21 cellular contexts compared by ENCODE assay signal in genomic region chr1:109827986-109828385, GRCh38.
DNase-seq lines count a peak whose midpoint lies in the region; ATAC-seq and TF ChIP-seq lines count a peak whose summit lies in the region.
"Had no signal": no experiment of that assay in that cellular context is flagged by ENCODE, and none has a peak within 500 bp of the region (broad histone marks: within the 10 kb centered on the region; RNA-seq: fewer than 3 reads in every experiment).

No MANE protein-coding gene starts in this region.

- no peak overlapping the region for H3K14ac ChIP-seq in IMR-90 (replicated peaks; ENCODE audit: low read depth, low read length)

- no peak overlapping the region for H3K4me3 Mint-ChIP-seq in effector memory CD8-positive, alpha-beta T cell
- H3K4me3 Mint-ChIP-seq: CD8-positive, alpha-beta memory T cell; H9; IgD-negative memory B cell had no signal

- H2BK15ac ChIP-seq in IMR-90 (ENCODE audit: low read depth, low read length), result no peak overlapping the region

- DNase-seq in IMR-90 (no peak), left lobe of liver (ENCODE audit: low spot score) (peak; percentile 45), A172 (ENCODE audit: low spot score) (no peak)
- no peak for DNase-seq in effector memory CD8-positive, alpha-beta T cell
- DNase-seq: C1 segment of cervical spinal cord; CD8-positive, alpha-beta memory T cell; H9; Kasumi-1; NCI-H1105 treated with DMSO at 0.1 percent for 48 hours; NCI-H187; NCI-H2107; NCI-H2227 treated with DMSO at 0.1 percent for 48 hours; NCI-H510A treated with DMSO at 0.1 percent for 48 hours; NCI-H82; SIG-M5 had no signal

- H3K4me2 ChIP-seq in BLaER1 treated with 17β-estradiol and CSF1 and Interleukin-3, amounts not matched to agents 10 nM and 100 nM, result peak overlapping the region in 3 of 11 experiments; percentile 64 to 92 (median 84); a peak in 5 of 22 replicates
- H3K4me2 ChIP-seq in IMR-90 (ENCODE audit: low read depth, low read length), result no peak overlapping the region

- H3K4me3 ChIP-seq in BLaER1 treated with 17β-estradiol and CSF1 and Interleukin-3, amounts not matched to agents 10 nM and 100 nM, result no peak overlapping the region
- H3K4me3 ChIP-seq in IMR-90 (ENCODE audit: insufficient read depth, low read depth, low read length), result no peak overlapping the region
- no peak overlapping the region for H3K4me3 ChIP-seq in subcutaneous abdominal adipose tissue (ENCODE audit: low read depth in 1 of 5, low read length in 5 of 5)

- no peak overlapping the region for H2BK5ac ChIP-seq in IMR-90 (ENCODE audit: low read depth, low read length, poor library complexity, severe bottlenecking)

- H3K27ac ChIP-seq in BLaER1 treated with 17β-estradiol and CSF1 and Interleukin-3, amounts not matched to agents 10 nM and 100 nM, result peak overlapping the region in 7 of 11 experiments; percentile 40 to 100 (median 66); a peak in 10 of 22 replicates
- H3K27ac ChIP-seq in IMR-90 (ENCODE audit: insufficient read depth, low read length), result no peak overlapping the region
- peak overlapping the region; percentile 76 for H3K27ac ChIP-seq in subcutaneous abdominal adipose tissue (ENCODE audit: low read depth, low read length)
- H3K27ac ChIP-seq: RWPE1 had no signal

- H2AK5ac ChIP-seq in IMR-90 (ENCODE audit: low read depth, low read length), result peak overlapping the region; percentile 33; the same call in 1 of the 2 replicates

- no peak overlapping the region for H4K5ac ChIP-seq in IMR-90 (ENCODE audit: low read depth, low read length)

- H2AK9ac ChIP-seq in IMR-90 (replicated peaks; ENCODE audit: low read depth, low read length, poor library complexity), result no peak overlapping the region

- intact Hi-C loops in IMR-90 (cut with micrococcal nuclease), result loop anchor here (5.0 kb wide), 1 partner anchor 49 kb away; no protein-coding TSS in a partner anchor

- WGBS in IMR-90 (ENCODE audit: extremely low coverage in 2 of 2, insufficient read length in 1 of 2), 2 experiments, result 97% methylated on average over 7 of the region's 7 CpGs; no CpG with 5 or more reads in 1 of the 2 experiments

- no peak overlapping the region for H3K27ac Mint-ChIP-seq in effector memory CD8-positive, alpha-beta T cell
- H3K27ac Mint-ChIP-seq: CD8-positive, alpha-beta memory T cell; IgD-negative memory B cell had no signal

- peaks cover 7 to 20% (median 15%) of the 10 kb centered on the region in 11 experiments; a peak in 21 of 22 replicates for H3K9me3 ChIP-seq in BLaER1 treated with 17β-estradiol and CSF1 and Interleukin-3, amounts not matched to agents 10 nM and 100 nM (replicated peaks in 1 of 11)
- H3K9me3 ChIP-seq in IMR-90 (ENCODE audit: control insufficient read depth, insufficient read depth, low read length), result peaks cover 2% of the 10 kb centered on the region; the same call in 1 of the 2 replicates
- no peaks in the 10 kb centered on the region for H3K9me3 ChIP-seq in subcutaneous abdominal adipose tissue (ENCODE audit: control insufficient read depth in 5 of 5, low read length in 5 of 5)

- H3K56ac ChIP-seq in IMR-90 (ENCODE audit: extremely low read depth, insufficient read depth, low read length), result no peak overlapping the region

- H3K4me1 ChIP-seq in BLaER1 treated with 17β-estradiol and CSF1 and Interleukin-3, amounts not matched to agents 10 nM and 100 nM, result peaks cover 15 to 54% (median 45%) of the 10 kb centered on the region in 10 experiments
- H3K4me1 ChIP-seq in IMR-90 (ENCODE audit: control insufficient read depth, insufficient read depth, low read length), result peaks cover 18% of the 10 kb centered on the region
- peaks cover 9 to 57% (median 53%) of the 10 kb centered on the region in 5 donors for H3K4me1 ChIP-seq in subcutaneous abdominal adipose tissue (ENCODE audit: control insufficient read depth in 5 of 5, insufficient read depth in 5 of 5, low read length in 5 of 5)

- in situ Hi-C loops in IMR-90 (cut with MboI; ENCODE audit: low sequenced_read_pairs), result no loop called here

- TF ChIP-seq RAD21 in IMR-90 (IDR thresholded peaks at IDR 0.05; ENCODE audit: low read length), result no peak

- no peaks in the 10 kb centered on the region for H3K79me1 ChIP-seq in IMR-90 (ENCODE audit: low read depth in 1 of 2, low read length in 2 of 2)

- no peak overlapping the region for H3K9ac ChIP-seq in BLaER1 treated with 17β-estradiol and CSF1 and Interleukin-3, amounts not matched to agents 10 nM and 100 nM
- H3K9ac ChIP-seq in IMR-90 (ENCODE audit: low read depth, low read length) (no peak overlapping the region), subcutaneous abdominal adipose tissue (ENCODE audit: low read length in 5 of 5) (peak overlapping the region in 1 of 5 donors; percentile 14)

- H4K8ac ChIP-seq in IMR-90 (ENCODE audit: low read depth in 2 of 2, low read length in 2 of 2), result no peak overlapping the region

- no TSS peak for BruUV-seq in IMR-90 (replicated peaks; lab: Mats Ljungman, UMichigan)

- no peak overlapping the region for H3K23ac ChIP-seq in IMR-90 (ENCODE audit: low read depth, low read length)

- no peak for TF ChIP-seq CTCF in IMR-90 (conservative IDR thresholded peaks at IDR 0.05; ENCODE audit: low read depth, low read length)

- dilution Hi-C loops in IMR-90 (cut with HindIII; ENCODE audit: low sequenced_read_pairs, unreplicated experiment), result no loop called here

- H3K27me3 Mint-ChIP-seq in effector memory CD8-positive, alpha-beta T cell, result peaks cover 0 to 12% of the 10 kb centered on the region in 2 donors

- CTCF ChIA-PET in IMR-90 (lab: Yijun Ruan, JAX), result no interaction called here

- no peaks in the 10 kb centered on the region for H3K36me3 ChIP-seq in BLaER1 treated with 17β-estradiol and CSF1 and Interleukin-3, amounts not matched to agents 10 nM and 100 nM
- H3K36me3 ChIP-seq in IMR-90 (ENCODE audit: control insufficient read depth, insufficient read depth, low read length) (no peaks in the 10 kb centered on the region), subcutaneous abdominal adipose tissue (ENCODE audit: control insufficient read depth in 5 of 5, insufficient read depth in 5 of 5, low read length in 5 of 5) (no peaks in the 10 kb centered on the region)

- H2AFZ ChIP-seq in IMR-90 (replicated peaks; ENCODE audit: low read length, poor library complexity), result no peak overlapping the region

- peaks cover 0 to 2% of the 10 kb centered on the region in 2 donors for H3K9me3 Mint-ChIP-seq in effector memory CD8-positive, alpha-beta T cell

- POLR2A ChIA-PET in IMR-90 (lab: Charles Lee; ENCODE audit: unreplicated experiment), result no interaction called here

- peaks cover 19% of the 10 kb centered on the region for H3K9me1 ChIP-seq in IMR-90 (ENCODE audit: insufficient read depth, low read length)

- peak overlapping the region; percentile 14; the same call in 1 of the 2 replicates for H4K91ac ChIP-seq in IMR-90 (ENCODE audit: insufficient read depth, low read depth, low read length)

- no peak overlapping the region for H3K18ac ChIP-seq in IMR-90 (ENCODE audit: low read depth, low read length)

- H3K4ac ChIP-seq in IMR-90 (ENCODE audit: low read depth, low read length), result no peak overlapping the region

- no peaks in the 10 kb centered on the region for H3K36me3 Mint-ChIP-seq in effector memory CD8-positive, alpha-beta T cell (ENCODE audit: insufficient read depth)
- H3K36me3 Mint-ChIP-seq: IgD-negative memory B cell had no signal

- no peak for ATAC-seq in IMR-90 (ENCODE audit: low read depth)
- ATAC-seq in left lobe of liver, result peak; percentile 64
- no peak for ATAC-seq in GM21619 (IDR thresholded peaks at IDR 0.05; ENCODE audit: unreplicated experiment)
- no peak for ATAC-seq in effector memory CD8-positive, alpha-beta T cell (replicated peaks)
- ATAC-seq: SK-N-SH treated with all-trans-retinoic acid at 6 μM for 48 hours had no signal

- no peaks in the 10 kb centered on the region for H3K27me3 ChIP-seq in BLaER1 treated with 17β-estradiol and CSF1 and Interleukin-3, amounts not matched to agents 10 nM and 100 nM
- H3K27me3 ChIP-seq in IMR-90 (ENCODE audit: control insufficient read depth, insufficient read depth, low read length) (no peaks in the 10 kb centered on the region), subcutaneous abdominal adipose tissue (ENCODE audit: control insufficient read depth in 5 of 5, insufficient read depth in 4 of 5, low read length in 5 of 5) (no peaks in the 10 kb centered on the region)

- TF ChIP-seq POLR2A in IMR-90 (IDR thresholded peaks at IDR 0.05; ENCODE audit: low read depth, low read length), result no peak

- H3K4me1 Mint-ChIP-seq in effector memory CD8-positive, alpha-beta T cell (ENCODE audit: low read depth in 2 of 2), result peaks cover 16 to 20% of the 10 kb centered on the region in 2 donors

- H4K20me1 ChIP-seq in BLaER1 treated with 17β-estradiol and CSF1 and Interleukin-3, amounts not matched to agents 10 nM and 100 nM, result no peaks in the 10 kb centered on the region
- no peaks in the 10 kb centered on the region for H4K20me1 ChIP-seq in IMR-90 (ENCODE audit: insufficient read depth, low read length)

- peak overlapping the region; percentile 3 for H2BK20ac ChIP-seq in IMR-90 (ENCODE audit: low read depth, low read length)

- H2BK120ac ChIP-seq in IMR-90 (ENCODE audit: low read depth, low read length), result peak overlapping the region; percentile 5; the same call in 1 of the 2 replicates

TF ChIP-seq in IMR-90, 13 proteins besides CTCF, POLR2A, EP300 and RAD21 (continues in another document):
- no peak for TF ChIP-seq NFE2L2 (IDR thresholded peaks at IDR 0.05; ENCODE audit: low read depth, low read length)
- no peak for TF ChIP-seq MXI1 (IDR thresholded peaks at IDR 0.05; ENCODE audit: borderline replicate concordance, low read depth, low read length)
- TF ChIP-seq MAZ (IDR thresholded peaks at IDR 0.05; ENCODE audit: borderline replicate concordance, low read depth, low read length), result no peak
- no peak for TF ChIP-seq CEBPB (IDR thresholded peaks at IDR 0.05; ENCODE audit: low read depth, low read length)
- no peak for TF ChIP-seq SMC3 (IDR thresholded peaks at IDR 0.05; ENCODE audit: low read depth, low read length)
- no peak for TF ChIP-seq ELK1 (IDR thresholded peaks at IDR 0.05; ENCODE audit: borderline replicate concordance, low read depth, low read length)
- TF ChIP-seq USF2 (IDR thresholded peaks at IDR 0.05; ENCODE audit: low read depth, low read length), result no peak
